8 cellular contexts compared by ENCODE assay signal in the genomic region with DNA sequence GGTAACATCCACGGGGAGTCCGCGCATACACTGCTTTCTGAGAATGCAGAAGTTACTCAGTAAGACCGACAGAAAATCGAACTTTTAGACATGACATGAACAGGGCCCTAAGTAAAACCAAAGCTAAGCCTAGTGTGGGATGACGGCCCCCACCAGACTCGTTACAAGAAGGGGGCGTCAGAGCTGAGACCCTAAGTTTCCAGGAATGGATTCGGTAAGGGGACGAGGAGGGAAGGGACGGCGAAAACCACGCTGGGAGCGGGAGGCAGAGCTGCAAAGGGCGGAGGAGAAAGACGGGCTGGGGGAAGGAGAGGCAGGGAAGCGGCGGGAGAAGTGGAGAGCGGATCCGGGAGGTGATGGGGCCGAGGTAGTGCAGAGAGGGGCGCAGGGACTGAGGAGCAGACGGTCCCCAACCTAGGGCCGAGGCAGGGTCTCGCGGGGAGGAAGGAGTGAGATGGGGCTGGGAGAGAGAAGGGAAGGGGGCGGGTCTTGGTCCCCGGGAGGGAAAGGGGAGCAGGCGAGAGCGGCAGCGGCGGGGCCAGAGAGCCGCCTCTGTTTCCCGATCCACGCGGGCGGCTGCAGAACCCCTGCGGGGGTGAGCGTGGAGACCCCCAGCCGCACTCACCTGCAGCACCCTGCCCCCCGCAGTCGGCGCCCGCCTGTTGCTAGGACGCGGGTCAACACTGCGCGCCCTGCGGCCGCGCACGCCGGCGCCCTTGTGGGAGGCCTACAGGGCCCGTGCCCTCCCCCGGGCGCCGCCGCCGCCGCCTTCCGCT. TPM values are rescaled to one million over a fixed set of nuclear protein-coding genes. Genes with fewer than 3 reads are reported as not detected.
DNase-seq lines count a peak whose midpoint lies in the region; ATAC-seq and TF ChIP-seq lines count a peak whose summit lies in the region.

No MANE protein-coding gene starts in this region.

- BruUV-seq in Caco-2 (replicated peaks; lab: Mats Ljungman, UMichigan): no TSS peak

- 1 to 2% methylated on average over 38 to 62 of the region's 62 CpGs for WGBS in heart right ventricle, 2 donors
- WGBS in ovary, 3 donors: 0 to 1% (median 1%) methylated on average over 53 to 61 of the region's 62 CpGs

- H3K36me3 ChIP-seq in Caco-2 (ENCODE audit: control insufficient read depth, insufficient read depth, low read length) (no peaks in the 10 kb centered on the region), KMS-11 (ENCODE audit: insufficient read depth) (no peaks in the 10 kb centered on the region), heart right ventricle (no peaks in the 10 kb centered on the region), ovary (no peaks in the 10 kb centered on the region)

- H3K27me3 ChIP-seq in Caco-2 (replicated peaks; ENCODE audit: control insufficient read depth, insufficient read depth, low read length) (no peaks in the 10 kb centered on the region), KMS-11 (ENCODE audit: insufficient read depth, low read depth) (no peaks in the 10 kb centered on the region), heart right ventricle (peaks cover 0 to 49% (median 18%) of the 10 kb centered on the region in 7 donors), ovary (no peaks in the 10 kb centered on the region)

- H3K9ac ChIP-seq in KMS-11: peak overlapping the region; percentile 72

- no peak for TF ChIP-seq EP300 in ovary (IDR thresholded peaks at IDR 0.05)

- intact Hi-C loops in Caco-2 (cut with micrococcal nuclease; ENCODE audit: unreplicated experiment): no loop called here
- intact Hi-C loops in heart right ventricle (cut with DNase I): no loop called here
- intact Hi-C loops in ovary (cut with DNase I): no loop called here

- H3K4me1 ChIP-seq in Caco-2 (no peaks in the 10 kb centered on the region), KMS-11 (ENCODE audit: low read depth, poor library complexity, severe bottlenecking) (peaks cover 5% of the 10 kb centered on the region), heart right ventricle (peaks cover 0 to 13% (median 0%) of the 10 kb centered on the region in 9 donors), ovary (ENCODE audit: insufficient read depth) (no peaks in the 10 kb centered on the region)

- H3K4me1 Mint-ChIP-seq in Caco-2 (ENCODE audit: low read depth, unreplicated experiment): peaks cover 9% of the 10 kb centered on the region

- peak overlapping the region; percentile 42 for H3K4me3 ChIP-seq in Caco-2 (ENCODE audit: low read depth, low read length)
- H3K4me3 ChIP-seq in KMS-11 (IDR thresholded peaks at IDR 0.05; ENCODE audit: insufficient read depth, low read depth, low read length): peak overlapping the region; percentile 38
- peak overlapping the region; percentile 41 to 67 (median 61) for H3K4me3 ChIP-seq in heart right ventricle
- H3K4me3 ChIP-seq in ovary: peak overlapping the region; percentile 50

- H3K27me3 Mint-ChIP-seq in Caco-2 (ENCODE audit: insufficient read depth, unreplicated experiment): peaks cover 34% of the 10 kb centered on the region

- H3K27ac ChIP-seq in KMS-11: peak overlapping the region; percentile 20
- no peak overlapping the region for H3K27ac ChIP-seq in heart right ventricle
- H3K27ac ChIP-seq in ovary: peak overlapping the region; percentile 51 to 71

- H3K36me3 Mint-ChIP-seq in Caco-2 (ENCODE audit: insufficient read depth, unreplicated experiment): peaks cover 8% of the 10 kb centered on the region

- peak; percentile 72 to 92 (median 84) for ATAC-seq in heart right ventricle

- H3K4me2 ChIP-seq in KMS-11: peak overlapping the region; percentile 38

- no peak overlapping the region for H3K27ac Mint-ChIP-seq in Caco-2 (ENCODE audit: unreplicated experiment)

- no peaks in the 10 kb centered on the region for H3K79me2 ChIP-seq in KMS-11 (ENCODE audit: insufficient read depth, low read depth)

- peak in 1 of 2 experiments; percentile 17 for DNase-seq in Caco-2
- DNase-seq in activated T-helper 9 cell treated with anti-CD3 and anti-CD28 coated beads, Interleukin-2, amount 50 U/mL, for 16 hours (ENCODE audit: low read depth): peak; percentile 1
- DNase-seq in heart right ventricle: peak; percentile 8 to 26
- peak; percentile 40 to 68 (median 59) for DNase-seq in ovary
- no peak for DNase-seq in stimulated activated naive CD4-positive, alpha-beta T cell treated with Interleukin-2 at 50 U/mL for 16 hours (lab: John Stamatoyannopoulos, UW)
- no peak for DNase-seq in cerebellar nuclear complex (lab: John Stamatoyannopoulos, UW)
- no peak for DNase-seq in GF-D8 (lab: John Stamatoyannopoulos, UW)

- POLR2A ChIA-PET in Caco-2 (lab: Charles Lee): no interaction called here

- H3K9me3 ChIP-seq in Caco-2 (no peaks in the 10 kb centered on the region), heart right ventricle (no peaks in the 10 kb centered on the region), ovary (no peaks in the 10 kb centered on the region)

- no peaks in the 10 kb centered on the region for H4K20me1 ChIP-seq in KMS-11 (ENCODE audit: insufficient read depth)

- no peak for TF ChIP-seq POLR2A in ovary (IDR thresholded peaks at IDR 0.05)

- H3K4me3 Mint-ChIP-seq in Caco-2 (ENCODE audit: unreplicated experiment): peak overlapping the region; percentile 83

- peaks cover 9% of the 10 kb centered on the region for H3K9me3 Mint-ChIP-seq in Caco-2 (ENCODE audit: unreplicated experiment)

- peak overlapping the region; percentile 82 for H2AFZ ChIP-seq in KMS-11 (ENCODE audit: low read depth)

- CTCF ChIA-PET in Caco-2 (lab: Charles Lee): no interaction called here

- TF ChIP-seq CTCF in Caco-2 (IDR thresholded peaks at IDR 0.05; ENCODE audit: insufficient read depth in 1 of 2, low read depth in 1 of 2, low read length in 1 of 2, severe bottlenecking in 1 of 2, unreplicated experiment in 1 of 2) (no peak), KMS-11 (conservative IDR thresholded peaks at IDR 0.05; ENCODE audit: low read depth, low read length) (no peak), heart right ventricle (IDR thresholded peaks at IDR 0.05) (no peak), ovary (IDR thresholded peaks at IDR 0.05) (no peak)

RNA-seq across cellular contexts. Expression of a gene that starts 0.5 kb away (rescaled TPM):
- total RNA-seq in Caco-2 (2022): not detected in 2 replicates
- total RNA-seq in heart right ventricle: 1 to 10 TPM in 4 of 10 donors, under 1 TPM in 3, not detected in 3; 0.41 to 1.7 (median 1.0) TPM
- polyA plus RNA-seq in heart right ventricle: not detected
- total RNA-seq in ovary: 10 to 100 TPM in 1 of 7 donors, 1 to 10 TPM in 5, under 1 TPM in 1; 0.83 to 11.0 (median 2.7) TPM
- polyA plus RNA-seq in ovary: 1 to 10 TPM; 1.4 to 2.5 TPM

Comparison
In these comparisons a context has a peak if more than half of its experiments do, and no peak if none do; other contexts are left out.
1. DNase-seq: peak in activated T-helper 9 cell treated with anti-CD3 and anti-CD28 coated beads, Interleukin-2, amount 50 U/mL, for 16 hours (single experiment), heart right ventricle (2 of 2) and ovary (5 of 5); none in stimulated activated naive CD4-positive, alpha-beta T cell treated with Interleukin-2 at 50 U/mL for 16 hours (single experiment), cerebellar nuclear complex (0 of 2) and GF-D8 (single experiment).
2. H3K27ac ChIP-seq: peak in KMS-11 (single experiment) and ovary (2 of 2); none in heart right ventricle (0 of 10).
3. Peak in every context shown above with its lines, with median percentiles within 50 percentile points of each other: H3K4me3 ChIP-seq.